Comparison of ENCODE assay signal across 1 cellular context in the genomic region with DNA sequence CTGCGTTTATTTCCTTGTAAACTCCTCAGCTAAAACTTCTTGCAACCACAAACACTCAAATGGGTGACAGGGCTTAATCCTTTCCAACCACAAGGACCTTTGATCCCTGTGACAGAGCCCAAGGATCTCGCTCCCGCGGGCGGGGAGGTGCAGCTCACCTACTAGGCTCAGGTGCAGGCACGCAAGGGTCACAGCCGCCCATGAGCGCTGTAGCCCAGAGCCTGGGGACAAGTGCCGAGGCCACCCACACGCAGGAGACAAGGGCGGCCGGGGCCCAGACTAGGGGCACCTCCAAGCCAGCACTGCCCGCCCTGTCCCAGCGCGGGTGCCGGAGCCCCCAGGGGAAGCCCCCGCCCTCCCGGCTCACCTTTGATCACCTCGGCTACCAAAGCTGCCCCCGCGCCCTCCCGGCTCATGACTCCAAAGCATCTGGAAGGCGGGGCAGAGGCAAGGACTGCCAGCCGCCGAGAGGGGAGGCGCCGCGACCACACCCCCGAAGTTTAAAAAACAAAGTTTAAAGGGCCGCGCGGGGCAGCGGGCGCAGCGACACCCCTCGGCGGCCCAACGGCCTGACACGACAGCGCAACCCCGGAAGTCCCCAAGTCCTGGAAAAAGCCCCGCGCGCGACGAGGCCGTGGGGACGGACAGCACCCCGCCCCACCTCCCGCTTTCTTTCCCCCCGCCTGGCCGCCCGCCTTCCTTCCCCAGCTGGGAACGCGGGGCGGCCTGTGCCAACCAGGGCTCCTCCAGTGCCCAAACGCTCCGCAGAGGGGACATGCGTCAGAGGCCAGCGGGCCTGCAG.
TF ChIP-seq lines count a peak whose summit lies in the region.

No MANE protein-coding gene starts in this region.

TF ChIP-seq in HepG2, 621 proteins besides CTCF, POLR2A, EP300 and RAD21 (continued from another document and continues in another):
- TF ChIP-seq ZNF143 (CRISPR knock-in tag; IDR thresholded peaks at IDR 0.05) (no peak; the same call in 1 of the 2 replicates), NFE2L1 (CRISPR knock-in tag; IDR thresholded peaks at IDR 0.05; ENCODE audit: borderline replicate concordance) (no peak), ZNF468 (CRISPR knock-in tag; IDR thresholded peaks at IDR 0.05) (no peak), TCF7L2 (IDR thresholded peaks at IDR 0.05; ENCODE audit: low read depth, low read length) (no peak), TEAD3 (CRISPR knock-in tag; optimal IDR thresholded peaks at IDR 0.05; ENCODE audit: borderline replicate concordance) (peak; percentile 81), DMAP1 (CRISPR knock-in tag; IDR thresholded peaks at IDR 0.05) (peak; percentile 71), ZNF570 (CRISPR knock-in tag; IDR thresholded peaks at IDR 0.05; ENCODE audit: borderline replicate concordance) (no peak), ZFYVE20 (CRISPR knock-in tag; IDR thresholded peaks at IDR 0.05; ENCODE audit: borderline replicate concordance, low read depth) (0 out of 2 replicates have a peak, but pooled peaks have one; percentile 66), ZMYM2 (CRISPR knock-in tag; IDR thresholded peaks at IDR 0.05) (peak; percentile 68; the same call in 1 of the 2 replicates), ZNF616 (CRISPR knock-in tag; IDR thresholded peaks at IDR 0.05; ENCODE audit: low read depth) (0 out of 2 replicates have a peak, but pooled peaks have one; percentile 4), HNRNPH1 (optimal IDR thresholded peaks at IDR 0.05; ENCODE audit: low read depth, low read length) (no peak), NBN (conservative IDR thresholded peaks at IDR 0.05) (no peak), RORA (CRISPR knock-in tag; IDR thresholded peaks at IDR 0.05) (no peak), SMARCC2 (IDR thresholded peaks at IDR 0.05) (no peak), ZNF766 (CRISPR knock-in tag; IDR thresholded peaks at IDR 0.05; ENCODE audit: borderline replicate concordance) (peak; percentile 66; the same call in 1 of the 2 replicates), ZFP41 (CRISPR knock-in tag; IDR thresholded peaks at IDR 0.05; ENCODE audit: borderline replicate concordance) (no peak), PTBP1 (IDR thresholded peaks at IDR 0.05; ENCODE audit: low read depth, low read length, poor library complexity, severe bottlenecking) (no peak), KAT7 (CRISPR knock-in tag; IDR thresholded peaks at IDR 0.05; ENCODE audit: borderline replicate concordance) (peak; percentile 90), ZNF703 (CRISPR knock-in tag; IDR thresholded peaks at IDR 0.05; ENCODE audit: borderline replicate concordance) (peak; percentile 81; the same call in 1 of the 2 replicates), NFIC (IDR thresholded peaks at IDR 0.05; ENCODE audit: low read length) (peak; percentile 35; the same call in 1 of the 2 replicates), KDM5B (CRISPR knock-in tag; IDR thresholded peaks at IDR 0.05; ENCODE audit: borderline replicate concordance) (peak; percentile 92), ATF7-NPFF (CRISPR knock-in tag; IDR thresholded peaks at IDR 0.05; ENCODE audit: low read depth) (peak; percentile 53; the same call in 1 of the 2 replicates), KLF6 (CRISPR knock-in tag; IDR thresholded peaks at IDR 0.05) (peak; percentile 86; the same call in 1 of the 2 replicates), ZBTB42 (CRISPR knock-in tag; IDR thresholded peaks at IDR 0.05) (no peak), ZFY (CRISPR knock-in tag; IDR thresholded peaks at IDR 0.05) (peak; percentile 83), ZNF747 (CRISPR knock-in tag; IDR thresholded peaks at IDR 0.05; ENCODE audit: borderline replicate concordance) (no peak), ZNF629 (CRISPR knock-in tag; conservative IDR thresholded peaks at IDR 0.05) (no peak; the same call in 1 of the 2 replicates), RFXAP (CRISPR knock-in tag; IDR thresholded peaks at IDR 0.05; ENCODE audit: borderline replicate concordance) (peak; percentile 76), EHMT2 (IDR thresholded peaks at IDR 0.05; ENCODE audit: borderline replicate concordance, low read depth, low read length) (no peak), SP2 (CRISPR knock-in tag; IDR thresholded peaks at IDR 0.05) (no peak), SPEN (CRISPR knock-in tag; IDR thresholded peaks at IDR 0.05; ENCODE audit: low read depth) (peak; percentile 52; the same call in 1 of the 2 replicates), ZNF773 (CRISPR knock-in tag; IDR thresholded peaks at IDR 0.05; ENCODE audit: borderline replicate concordance) (no peak), ELF1 (CRISPR knock-in tag; IDR thresholded peaks at IDR 0.05) (peak; percentile 97), NFKBIZ (CRISPR knock-in tag; IDR thresholded peaks at IDR 0.05) (peak; percentile 44; the same call in 1 of the 2 replicates), SIN3B (IDR thresholded peaks at IDR 0.05; ENCODE audit: low read length) (no peak)
- TF ChIP-seq, protein P1, sequence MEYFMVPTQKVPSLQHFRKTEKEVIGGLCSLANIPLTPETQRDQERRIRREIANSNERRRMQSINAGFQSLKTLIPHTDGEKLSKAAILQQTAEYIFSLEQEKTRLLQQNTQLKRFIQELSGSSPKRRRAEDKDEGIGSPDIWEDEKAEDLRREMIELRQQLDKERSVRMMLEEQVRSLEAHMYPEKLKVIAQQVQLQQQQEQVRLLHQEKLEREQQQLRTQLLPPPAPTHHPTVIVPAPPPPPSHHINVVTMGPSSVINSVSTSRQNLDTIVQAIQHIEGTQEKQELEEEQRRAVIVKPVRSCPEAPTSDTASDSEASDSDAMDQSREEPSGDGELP (IDR thresholded peaks at IDR 0.05; ENCODE audit: borderline replicate concordance, low read depth), result peak; percentile 37; the same call in 1 of the 2 replicates
- TF ChIP-seq, protein P2, sequence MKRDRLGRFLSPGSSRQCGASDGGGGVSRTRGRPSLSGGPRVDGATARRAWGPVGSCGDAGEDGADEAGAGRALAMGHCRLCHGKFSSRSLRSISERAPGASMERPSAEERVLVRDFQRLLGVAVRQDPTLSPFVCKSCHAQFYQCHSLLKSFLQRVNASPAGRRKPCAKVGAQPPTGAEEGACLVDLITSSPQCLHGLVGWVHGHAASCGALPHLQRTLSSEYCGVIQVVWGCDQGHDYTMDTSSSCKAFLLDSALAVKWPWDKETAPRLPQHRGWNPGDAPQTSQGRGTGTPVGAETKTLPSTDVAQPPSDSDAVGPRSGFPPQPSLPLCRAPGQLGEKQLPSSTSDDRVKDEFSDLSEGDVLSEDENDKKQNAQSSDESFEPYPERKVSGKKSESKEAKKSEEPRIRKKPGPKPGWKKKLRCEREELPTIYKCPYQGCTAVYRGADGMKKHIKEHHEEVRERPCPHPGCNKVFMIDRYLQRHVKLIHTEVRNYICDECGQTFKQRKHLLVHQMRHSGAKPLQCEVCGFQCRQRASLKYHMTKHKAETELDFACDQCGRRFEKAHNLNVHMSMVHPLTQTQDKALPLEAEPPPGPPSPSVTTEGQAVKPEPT (CRISPR knock-in tag; IDR thresholded peaks at IDR 0.05; ENCODE audit: low read depth), result no peak; the same call in 1 of the 2 replicates
- TF ChIP-seq, protein P3, sequence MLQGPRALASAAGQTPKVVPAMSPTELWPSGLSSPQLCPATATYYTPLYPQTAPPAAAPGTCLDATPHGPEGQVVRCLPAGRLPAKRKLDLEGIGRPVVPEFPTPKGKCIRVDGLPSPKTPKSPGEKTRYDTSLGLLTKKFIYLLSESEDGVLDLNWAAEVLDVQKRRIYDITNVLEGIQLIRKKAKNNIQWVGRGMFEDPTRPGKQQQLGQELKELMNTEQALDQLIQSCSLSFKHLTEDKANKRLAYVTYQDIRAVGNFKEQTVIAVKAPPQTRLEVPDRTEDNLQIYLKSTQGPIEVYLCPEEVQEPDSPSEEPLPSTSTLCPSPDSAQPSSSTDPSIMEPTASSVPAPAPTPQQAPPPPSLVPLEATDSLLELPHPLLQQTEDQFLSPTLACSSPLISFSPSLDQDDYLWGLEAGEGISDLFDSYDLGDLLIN (CRISPR knock-in tag; IDR thresholded peaks at IDR 0.05; ENCODE audit: borderline replicate concordance), result no peak
- TF ChIP-seq, protein P4, sequence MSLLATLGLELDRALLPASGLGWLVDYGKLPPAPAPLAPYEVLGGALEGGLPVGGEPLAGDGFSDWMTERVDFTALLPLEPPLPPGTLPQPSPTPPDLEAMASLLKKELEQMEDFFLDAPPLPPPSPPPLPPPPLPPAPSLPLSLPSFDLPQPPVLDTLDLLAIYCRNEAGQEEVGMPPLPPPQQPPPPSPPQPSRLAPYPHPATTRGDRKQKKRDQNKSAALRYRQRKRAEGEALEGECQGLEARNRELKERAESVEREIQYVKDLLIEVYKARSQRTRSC (CRISPR knock-in tag; IDR thresholded peaks at IDR 0.05; ENCODE audit: low read depth), result 0 out of 2 replicates have a peak, but pooled peaks have one; percentile 26
- TF ChIP-seq, protein P5, sequence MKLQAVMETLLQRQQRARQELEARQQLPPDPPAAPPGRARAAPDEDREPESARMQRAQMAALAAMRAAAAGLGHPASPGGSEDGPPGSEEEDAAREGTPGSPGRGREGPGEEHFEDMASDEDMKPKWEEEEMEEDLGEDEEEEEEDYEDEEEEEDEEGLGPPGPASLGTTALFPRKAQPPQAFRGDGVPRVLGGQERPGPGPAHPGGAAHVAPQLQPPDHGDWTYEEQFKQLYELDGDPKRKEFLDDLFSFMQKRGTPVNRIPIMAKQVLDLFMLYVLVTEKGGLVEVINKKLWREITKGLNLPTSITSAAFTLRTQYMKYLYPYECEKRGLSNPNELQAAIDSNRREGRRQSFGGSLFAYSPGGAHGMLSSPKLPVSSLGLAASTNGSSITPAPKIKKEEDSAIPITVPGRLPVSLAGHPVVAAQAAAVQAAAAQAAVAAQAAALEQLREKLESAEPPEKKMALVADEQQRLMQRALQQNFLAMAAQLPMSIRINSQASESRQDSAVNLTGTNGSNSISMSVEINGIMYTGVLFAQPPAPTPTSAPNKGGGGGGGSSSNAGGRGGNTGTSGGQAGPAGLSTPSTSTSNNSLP (IDR thresholded peaks at IDR 0.05; ENCODE audit: low read depth, low read length), result no peak
- TF ChIP-seq, protein P6, sequence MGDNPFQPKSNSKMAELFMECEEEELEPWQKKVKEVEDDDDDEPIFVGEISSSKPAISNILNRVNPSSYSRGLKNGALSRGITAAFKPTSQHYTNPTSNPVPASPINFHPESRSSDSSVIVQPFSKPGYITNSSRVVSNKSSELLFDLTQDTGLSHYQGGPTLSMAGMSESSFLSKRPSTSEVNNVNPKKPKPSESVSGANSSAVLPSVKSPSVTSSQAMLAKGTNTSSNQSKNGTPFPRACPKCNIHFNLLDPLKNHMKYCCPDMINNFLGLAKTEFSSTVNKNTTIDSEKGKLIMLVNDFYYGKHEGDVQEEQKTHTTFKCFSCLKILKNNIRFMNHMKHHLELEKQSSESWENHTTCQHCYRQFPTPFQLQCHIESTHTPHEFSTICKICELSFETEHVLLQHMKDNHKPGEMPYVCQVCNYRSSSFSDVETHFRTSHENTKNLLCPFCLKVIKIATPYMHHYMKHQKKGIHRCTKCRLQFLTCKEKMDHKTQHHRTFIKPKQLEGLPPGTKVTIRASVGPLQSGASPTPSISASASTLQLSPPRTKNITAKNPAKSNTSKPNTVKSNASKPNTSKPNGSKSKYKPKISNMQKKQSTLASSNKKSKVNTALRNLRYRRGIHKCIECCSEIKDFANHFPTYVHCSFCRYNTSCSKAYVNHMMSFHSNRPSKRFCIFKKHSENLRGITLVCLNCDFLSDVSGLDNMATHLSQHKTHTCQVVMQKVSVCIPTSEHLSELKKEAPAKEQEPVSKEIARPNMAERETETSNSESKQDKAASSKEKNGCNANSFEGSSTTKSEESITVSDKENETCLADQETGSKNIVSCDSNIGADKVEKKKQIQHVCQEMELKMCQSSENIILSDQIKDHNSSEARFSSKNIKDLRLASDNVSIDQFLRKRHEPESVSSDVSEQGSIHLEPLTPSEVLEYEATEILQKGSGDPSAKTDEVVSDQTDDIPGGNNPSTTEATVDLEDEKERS (CRISPR knock-in tag; IDR thresholded peaks at IDR 0.05), result no peak; the same call in 1 of the 2 replicates
- TF ChIP-seq, protein P7, sequence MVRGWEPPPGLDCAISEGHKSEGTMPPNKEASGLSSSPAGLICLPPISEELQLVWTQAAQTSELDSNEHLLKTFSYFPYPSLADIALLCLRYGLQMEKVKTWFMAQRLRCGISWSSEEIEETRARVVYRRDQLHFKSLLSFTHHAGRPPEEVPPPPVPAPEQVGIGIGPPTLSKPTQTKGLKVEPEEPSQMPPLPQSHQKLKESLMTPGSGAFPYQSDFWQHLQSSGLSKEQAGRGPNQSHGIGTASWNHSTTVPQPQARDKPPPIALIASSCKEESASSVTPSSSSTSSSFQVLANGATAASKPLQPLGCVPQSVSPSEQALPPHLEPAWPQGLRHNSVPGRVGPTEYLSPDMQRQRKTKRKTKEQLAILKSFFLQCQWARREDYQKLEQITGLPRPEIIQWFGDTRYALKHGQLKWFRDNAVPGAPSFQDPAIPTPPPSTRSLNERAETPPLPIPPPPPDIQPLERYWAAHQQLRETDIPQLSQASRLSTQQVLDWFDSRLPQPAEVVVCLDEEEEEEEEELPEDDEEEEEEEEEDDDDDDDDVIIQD (CRISPR knock-in tag; IDR thresholded peaks at IDR 0.05; ENCODE audit: low read depth), result peak; percentile 71
- TF ChIP-seq, protein P8, sequence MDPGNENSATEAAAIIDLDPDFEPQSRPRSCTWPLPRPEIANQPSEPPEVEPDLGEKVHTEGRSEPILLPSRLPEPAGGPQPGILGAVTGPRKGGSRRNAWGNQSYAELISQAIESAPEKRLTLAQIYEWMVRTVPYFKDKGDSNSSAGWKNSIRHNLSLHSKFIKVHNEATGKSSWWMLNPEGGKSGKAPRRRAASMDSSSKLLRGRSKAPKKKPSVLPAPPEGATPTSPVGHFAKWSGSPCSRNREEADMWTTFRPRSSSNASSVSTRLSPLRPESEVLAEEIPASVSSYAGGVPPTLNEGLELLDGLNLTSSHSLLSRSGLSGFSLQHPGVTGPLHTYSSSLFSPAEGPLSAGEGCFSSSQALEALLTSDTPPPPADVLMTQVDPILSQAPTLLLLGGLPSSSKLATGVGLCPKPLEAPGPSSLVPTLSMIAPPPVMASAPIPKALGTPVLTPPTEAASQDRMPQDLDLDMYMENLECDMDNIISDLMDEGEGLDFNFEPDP (CRISPR knock-in tag; conservative IDR thresholded peaks at IDR 0.05), result no peak
- TF ChIP-seq, protein P9, sequence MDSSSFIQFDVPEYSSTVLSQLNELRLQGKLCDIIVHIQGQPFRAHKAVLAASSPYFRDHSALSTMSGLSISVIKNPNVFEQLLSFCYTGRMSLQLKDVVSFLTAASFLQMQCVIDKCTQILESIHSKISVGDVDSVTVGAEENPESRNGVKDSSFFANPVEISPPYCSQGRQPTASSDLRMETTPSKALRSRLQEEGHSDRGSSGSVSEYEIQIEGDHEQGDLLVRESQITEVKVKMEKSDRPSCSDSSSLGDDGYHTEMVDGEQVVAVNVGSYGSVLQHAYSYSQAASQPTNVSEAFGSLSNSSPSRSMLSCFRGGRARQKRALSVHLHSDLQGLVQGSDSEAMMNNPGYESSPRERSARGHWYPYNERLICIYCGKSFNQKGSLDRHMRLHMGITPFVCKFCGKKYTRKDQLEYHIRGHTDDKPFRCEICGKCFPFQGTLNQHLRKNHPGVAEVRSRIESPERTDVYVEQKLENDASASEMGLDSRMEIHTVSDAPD (CRISPR knock-in tag; IDR thresholded peaks at IDR 0.05), result peak; percentile 86; the same call in 1 of the 2 replicates
- TF ChIP-seq, protein P10, sequence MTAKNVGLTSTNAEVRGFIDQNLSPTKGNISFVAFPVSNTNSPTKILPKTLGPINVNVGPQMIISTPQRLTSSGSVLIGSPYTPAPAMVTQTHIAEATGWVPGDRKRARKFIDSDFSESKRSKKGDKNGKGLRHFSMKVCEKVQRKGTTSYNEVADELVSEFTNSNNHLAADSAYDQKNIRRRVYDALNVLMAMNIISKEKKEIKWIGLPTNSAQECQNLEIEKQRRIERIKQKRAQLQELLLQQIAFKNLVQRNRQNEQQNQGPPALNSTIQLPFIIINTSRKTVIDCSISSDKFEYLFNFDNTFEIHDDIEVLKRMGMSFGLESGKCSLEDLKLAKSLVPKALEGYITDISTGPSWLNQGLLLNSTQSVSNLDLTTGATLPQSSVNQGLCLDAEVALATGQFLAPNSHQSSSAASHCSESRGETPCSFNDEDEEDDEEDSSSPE (CRISPR knock-in tag; IDR thresholded peaks at IDR 0.05), result peak; percentile 55; the same call in 1 of the 2 replicates
